ENCODE assay signal across 1 cellular context in genomic region chr4:8201341-8201781, GRCh38.
TF ChIP-seq lines count a peak whose summit lies in the region.

No MANE protein-coding gene starts in this region.

TF ChIP-seq in SK-N-SH, 30 proteins besides CTCF, POLR2A, EP300 and RAD21 (continued from another document):
- no peak for TF ChIP-seq SMC3 (IDR thresholded peaks at IDR 0.05; ENCODE audit: low read depth, low read length)
- TF ChIP-seq RCOR1 (IDR thresholded peaks at IDR 0.05; ENCODE audit: low read length) = no peak
- no peak for TF ChIP-seq NRF1 (IDR thresholded peaks at IDR 0.05; ENCODE audit: low read depth, low read length)
- TF ChIP-seq TEAD4 (IDR thresholded peaks at IDR 0.05; ENCODE audit: borderline replicate concordance, insufficient read depth) = no peak
- no peak for TF ChIP-seq PBX3 (IDR thresholded peaks at IDR 0.05)
- TF ChIP-seq FOXJ3 (CRISPR knock-in tag; IDR thresholded peaks at IDR 0.05) = no peak
- no peak for TF ChIP-seq TAF1 (IDR thresholded peaks at IDR 0.05; ENCODE audit: borderline replicate concordance, low read depth, low read length)
- no peak for TF ChIP-seq JUND (IDR thresholded peaks at IDR 0.05)
TF ChIP-seq in SK-N-SH: peak in this region for 0.
